ENCODE assay signal across 8 cellular contexts in genomic region chr4:47010347-47011188, GRCh38. TPM values are rescaled to one million over a fixed set of nuclear protein-coding genes. Genes with fewer than 3 reads are reported as not detected.
DNase-seq lines count a peak whose midpoint lies in the region; ATAC-seq and TF ChIP-seq lines count a peak whose summit lies in the region.

No MANE protein-coding gene starts in this region.

- H3K4me3 ChIP-seq in fibroblast of villous mesenchyme (ENCODE audit: low read depth, low read length): no peak overlapping the region

- peak; percentile 20 for DNase-seq in fibroblast of villous mesenchyme (ENCODE audit: low read depth)
- DNase-seq in OCI-M2 (lab: John Stamatoyannopoulos, UW; ENCODE audit: unreplicated experiment): no peak
- DNase-seq in NCI-H446 (lab: John Stamatoyannopoulos, UW): no peak
- DNase-seq in COLO668 (lab: John Stamatoyannopoulos, UW; ENCODE audit: unreplicated experiment): no peak
- no peak for DNase-seq in NCI-H446 treated with DMSO at 0.1 percent for 48 hours (lab: John Stamatoyannopoulos, UW)

- no peak for TF ChIP-seq CTCF in fibroblast of villous mesenchyme (IDR thresholded peaks at IDR 0.05; ENCODE audit: insufficient read depth, low read depth, low read length)

- ATAC-seq in GM18511 (IDR thresholded peaks at IDR 0.05; ENCODE audit: unreplicated experiment) (peak; percentile 96), GM21515 (IDR thresholded peaks at IDR 0.05; ENCODE audit: unreplicated experiment) (peak; percentile 74), HG03520 (IDR thresholded peaks at IDR 0.05; ENCODE audit: unreplicated experiment) (peak; percentile 91)

RNA-seq across cellular contexts. Expression of gene GABRA4, which starts 17.2 kb away (rescaled TPM):
- total RNA-seq in fibroblast of villous mesenchyme: not detected in 2 replicates

RNA-seq across cellular contexts. Expression of gene GABRB1, which starts 20.8 kb away (rescaled TPM):
- total RNA-seq in fibroblast of villous mesenchyme: 0.32 TPM in 1 of 2 replicates, not detected in the other
